In the genomic region with DNA sequence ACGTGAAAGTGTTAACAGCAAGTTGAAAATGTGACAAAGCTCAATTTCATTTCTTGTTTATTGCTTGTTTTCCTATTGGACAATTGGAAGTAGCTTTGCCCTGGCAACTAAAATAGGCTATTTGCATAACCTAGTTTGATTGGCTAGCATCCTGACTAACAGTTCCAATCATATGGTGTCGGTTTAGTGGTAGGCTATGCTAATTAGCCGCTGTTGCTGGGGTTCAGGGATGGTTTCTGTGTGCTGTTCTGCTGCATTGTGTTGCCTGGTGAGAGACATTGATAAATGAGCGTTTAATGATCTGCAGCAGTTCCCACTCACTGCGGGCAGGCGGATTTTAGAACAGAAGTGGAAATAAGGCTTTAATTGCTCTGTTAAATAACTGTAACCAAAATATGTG, we compare ENCODE assay signal across 1 cellular context.
TF ChIP-seq lines count a peak whose summit lies in the region.

No MANE protein-coding gene starts in this region.

TF ChIP-seq in HEK293, 187 proteins besides CTCF, POLR2A, EP300 and RAD21 (continued from another document):
- TF ChIP-seq ZNF324 (tag by site-specific recombination; IDR thresholded peaks at IDR 0.05), result 0 out of 2 replicates have a peak, but pooled peaks have one; percentile 18
- peak; percentile 91 for TF ChIP-seq MEIS1 (CRISPR knock-in tag; IDR thresholded peaks at IDR 0.05; ENCODE audit: borderline replicate concordance)
- TF ChIP-seq OVOL3 (tag by site-specific recombination; IDR thresholded peaks at IDR 0.05), result no peak
- TF ChIP-seq, protein P1, sequence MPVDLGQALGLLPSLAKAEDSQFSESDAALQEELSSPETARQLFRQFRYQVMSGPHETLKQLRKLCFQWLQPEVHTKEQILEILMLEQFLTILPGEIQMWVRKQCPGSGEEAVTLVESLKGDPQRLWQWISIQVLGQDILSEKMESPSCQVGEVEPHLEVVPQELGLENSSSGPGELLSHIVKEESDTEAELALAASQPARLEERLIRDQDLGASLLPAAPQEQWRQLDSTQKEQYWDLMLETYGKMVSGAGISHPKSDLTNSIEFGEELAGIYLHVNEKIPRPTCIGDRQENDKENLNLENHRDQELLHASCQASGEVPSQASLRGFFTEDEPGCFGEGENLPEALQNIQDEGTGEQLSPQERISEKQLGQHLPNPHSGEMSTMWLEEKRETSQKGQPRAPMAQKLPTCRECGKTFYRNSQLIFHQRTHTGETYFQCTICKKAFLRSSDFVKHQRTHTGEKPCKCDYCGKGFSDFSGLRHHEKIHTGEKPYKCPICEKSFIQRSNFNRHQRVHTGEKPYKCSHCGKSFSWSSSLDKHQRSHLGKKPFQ (tag by site-specific recombination; IDR thresholded peaks at IDR 0.05), result peak; percentile 99
- TF ChIP-seq SETDB1 (IDR thresholded peaks at IDR 0.05; ENCODE audit: insufficient read length, low read length), result peak; percentile 58
- peak; percentile 79 for TF ChIP-seq ZBTB17 (tag by site-specific recombination; IDR thresholded peaks at IDR 0.05)
TF ChIP-seq in HEK293: peak in this region for 18.
